Comparison of ENCODE assay signal across 12 cellular contexts in the genomic region with DNA sequence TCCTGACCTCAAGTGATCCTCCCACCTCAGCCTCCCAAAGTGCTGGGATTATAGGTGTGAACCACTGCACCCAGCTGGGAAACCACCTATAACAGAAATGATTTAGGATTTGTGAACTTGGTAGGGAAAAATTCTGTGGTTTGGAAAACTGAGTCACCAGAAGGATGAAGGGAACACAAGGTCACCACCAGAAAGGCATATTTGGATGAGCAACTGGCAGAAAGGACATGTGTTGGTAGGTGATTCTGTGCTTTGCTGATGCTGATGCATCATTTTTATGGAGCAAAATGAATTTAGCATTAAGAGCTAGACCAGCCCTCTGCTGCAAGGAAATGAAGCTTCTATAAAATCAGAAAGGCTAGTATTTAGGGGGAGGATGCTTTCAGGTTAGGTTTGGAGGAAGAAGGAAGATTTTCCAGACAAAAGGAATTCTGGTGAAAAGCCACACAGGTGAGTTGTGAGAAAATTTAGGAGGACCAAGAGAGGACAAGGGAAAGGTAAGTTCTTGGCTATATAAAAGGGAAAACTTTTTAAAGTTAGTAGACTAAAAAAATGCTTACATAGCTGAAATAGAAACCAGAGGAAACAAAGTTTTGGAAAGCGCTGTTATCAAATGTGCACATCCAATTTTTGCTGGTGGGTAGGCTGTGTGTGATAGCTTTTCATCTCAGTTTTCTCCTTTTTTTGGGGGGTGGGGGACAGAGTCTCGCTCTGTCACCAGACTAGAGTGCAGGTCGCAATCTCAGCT. TPM values are rescaled to one million over a fixed set of nuclear protein-coding genes. Genes with fewer than 3 reads are reported as not detected.
A peak's percentile ranks its signal among the peaks of the same experiment; 100 is the strongest.
DNase-seq lines count a peak whose midpoint lies in the region; ATAC-seq and TF ChIP-seq lines count a peak whose summit lies in the region.
"Had no signal": no experiment of that assay in that cellular context is flagged by ENCODE, and none has a peak within 500 bp of the region (broad histone marks: within the 10 kb centered on the region; RNA-seq: fewer than 3 reads in every experiment).

No MANE protein-coding gene starts in this region.

- H3K9me3 Mint-ChIP-seq in MCF 10A (ENCODE audit: unreplicated experiment) (no peaks in the 10 kb centered on the region), immature natural killer cell (no peaks in the 10 kb centered on the region)
- no peaks in the 10 kb centered on the region for H3K9me3 Mint-ChIP-seq in activated T-helper 17 cell treated with anti-CD3 and anti-CD28 coated beads, Interleukin-2, amount 50 U/mL, for 72 hours
- H3K9me3 Mint-ChIP-seq: WTC11 had no signal

- BruUV-seq in MCF 10A (replicated peaks; lab: Mats Ljungman, UMichigan), result no TSS peak

- H3K9me3 ChIP-seq in breast epithelium (no peaks in the 10 kb centered on the region), uterus (no peaks in the 10 kb centered on the region)
- H3K9me3 ChIP-seq: body of pancreas had no signal

- H3K36me3 Mint-ChIP-seq in MCF 10A (ENCODE audit: insufficient read depth, unreplicated experiment) (peaks cover 43% of the 10 kb centered on the region), immature natural killer cell (peaks cover 8 to 12% (median 8%) of the 10 kb centered on the region in 3 donors)
- peaks cover 38% of the 10 kb centered on the region for H3K36me3 Mint-ChIP-seq in activated T-helper 17 cell treated with anti-CD3 and anti-CD28 coated beads, Interleukin-2, amount 50 U/mL, for 72 hours (ENCODE audit: low read depth)
- H3K36me3 Mint-ChIP-seq: WTC11 had no signal

- H3K36me3 ChIP-seq in breast epithelium, result no peaks in the 10 kb centered on the region
- H3K36me3 ChIP-seq in uterus, result no peaks in the 10 kb centered on the region

- H3K4me1 ChIP-seq in breast epithelium (peaks cover 0 to 7% of the 10 kb centered on the region in 2 donors), uterus (peaks cover 0 to 8% of the 10 kb centered on the region in 2 donors)

- in situ Hi-C loops in GM13977 (cut with MboI; ENCODE audit: low pct_unique_long_range_greater_than_20kb, low sequenced_read_pairs, unreplicated experiment), result loop anchor here (10.0 kb wide), 1 partner anchor 78 kb away; no protein-coding TSS in a partner anchor

- no peaks in the 10 kb centered on the region for H3K27me3 ChIP-seq in breast epithelium
- no peaks in the 10 kb centered on the region for H3K27me3 ChIP-seq in uterus
- H3K27me3 ChIP-seq: body of pancreas had no signal

- peak overlapping the region; percentile 78 for H3K4me3 Mint-ChIP-seq in MCF 10A (ENCODE audit: unreplicated experiment)
- H3K4me3 Mint-ChIP-seq in activated T-helper 17 cell treated with anti-CD3 and anti-CD28 coated beads, Interleukin-2, amount 50 U/mL, for 72 hours, result no peak overlapping the region
- H3K4me3 Mint-ChIP-seq in immature natural killer cell, result no peak overlapping the region
- H3K4me3 Mint-ChIP-seq: WTC11 had no signal

- peak; percentile 15 for ATAC-seq in activated T-helper 17 cell treated with anti-CD3 and anti-CD28 coated beads, Interleukin-2, amount 50 U/mL, for 72 hours (replicated peaks)
- ATAC-seq in GM18870 (IDR thresholded peaks at IDR 0.05; ENCODE audit: unreplicated experiment) (no peak), HG03457 (IDR thresholded peaks at IDR 0.05; ENCODE audit: unreplicated experiment) (no peak)
- ATAC-seq: body of pancreas, WTC11 had no signal

- TF ChIP-seq CTCF in MCF 10A (IDR thresholded peaks at IDR 0.05; ENCODE audit: unreplicated experiment), result no peak
- TF ChIP-seq CTCF in breast epithelium (IDR thresholded peaks at IDR 0.05), result no peak
- no peak for TF ChIP-seq CTCF in uterus (IDR thresholded peaks at IDR 0.05)
- no peak for TF ChIP-seq CTCF in GM13977 (IDR thresholded peaks at IDR 0.05; ENCODE audit: extremely low read depth, insufficient read depth, missing control alignments)

- intact Hi-C loops in MCF 10A (cut with micrococcal nuclease), result no loop called here
- intact Hi-C loops in breast epithelium (cut with DNase I; ENCODE audit: low total_unique reads), result loop anchor here (2.0 kb wide), 1 partner anchor 28 kb away; no protein-coding TSS in a partner anchor
- intact Hi-C loops in uterus (cut with DNase I; ENCODE audit: low total_unique reads), result no loop called here

- POLR2A ChIA-PET in MCF 10A (lab: Yijun Ruan, JAX), result interaction anchor here (0.7 to 6.6 kb wide), 11 partner anchors 14 to 135 kb away, joined by 3 to 54 read pairs (median 5); a partner anchor contains a TSS

- H3K27ac Mint-ChIP-seq in MCF 10A (ENCODE audit: low read depth, unreplicated experiment) (peak overlapping the region; percentile 93), immature natural killer cell (peak overlapping the region in 5 of 6 donors; percentile 1 to 95 (median 81))
- peak overlapping the region; percentile 9 for H3K27ac Mint-ChIP-seq in activated T-helper 17 cell treated with anti-CD3 and anti-CD28 coated beads, Interleukin-2, amount 50 U/mL, for 72 hours
- H3K27ac Mint-ChIP-seq: WTC11 had no signal

- H3K27ac ChIP-seq in breast epithelium (no peak overlapping the region), uterus (peak overlapping the region; percentile 58 to 85)

- H3K27me3 Mint-ChIP-seq in MCF 10A (ENCODE audit: insufficient read depth, unreplicated experiment), result no peaks in the 10 kb centered on the region
- no peaks in the 10 kb centered on the region for H3K27me3 Mint-ChIP-seq in activated T-helper 17 cell treated with anti-CD3 and anti-CD28 coated beads, Interleukin-2, amount 50 U/mL, for 72 hours
- peaks cover 0 to 6% (median 2%) of the 10 kb centered on the region in 3 donors for H3K27me3 Mint-ChIP-seq in immature natural killer cell (ENCODE audit: low read depth in 3 of 3)

- no peak overlapping the region for H3K4me3 ChIP-seq in breast epithelium
- no peak overlapping the region for H3K4me3 ChIP-seq in uterus
- H3K4me3 ChIP-seq: body of pancreas had no signal

- peak; percentile 72 for DNase-seq in MCF 10A (ENCODE audit: unreplicated experiment)
- DNase-seq in breast epithelium (ENCODE audit: low spot score in 2 of 2), result no peak
- DNase-seq in immature natural killer cell, result no peak
- DNase-seq in uterus, result no peak
- DNase-seq in GM13977 (ENCODE audit: low spot score), result no peak
- DNase-seq: body of pancreas, hippocampal formation, occipital lobe had no signal

- peaks cover 22% of the 10 kb centered on the region for H3K4me1 Mint-ChIP-seq in MCF 10A (ENCODE audit: insufficient read depth, unreplicated experiment)
- H3K4me1 Mint-ChIP-seq in activated T-helper 17 cell treated with anti-CD3 and anti-CD28 coated beads, Interleukin-2, amount 50 U/mL, for 72 hours, result peaks cover 25% of the 10 kb centered on the region
- H3K4me1 Mint-ChIP-seq in immature natural killer cell, result peaks cover 45 to 57% of the 10 kb centered on the region in 2 donors

- TF ChIP-seq POLR2A in breast epithelium (IDR thresholded peaks at IDR 0.05) (no peak), uterus (IDR thresholded peaks at IDR 0.05) (no peak)

- CTCF ChIA-PET in MCF 10A (lab: Yijun Ruan, JAX), result interaction anchor here (0.6 to 5.1 kb wide), 10 partner anchors 11 to 196 kb away, joined by 3 to 34 read pairs (median 6); a partner anchor contains a TSS

RNA-seq across cellular contexts. Expression of a gene that starts 3.6 kb away (rescaled TPM):
- total RNA-seq in MCF 10A (2022) (55.1 and 62.2 TPM in 2 replicates), breast epithelium (10 to 100 TPM; 30.3 to 36.1 (median 34.6) TPM), uterus (10 to 100 TPM; 15.1 to 50.5 (median 41.1) TPM)
- total RNA-seq in activated T-helper 17 cell treated with anti-CD3 and anti-CD28 coated beads, Interleukin-2, amount 50 U/mL, for 72 hours, result 10 to 100 TPM; 17.8 to 27.1 TPM
- 10 to 100 TPM; 30.3 to 47.5 (median 32.2) TPM for polyA plus RNA-seq in immature natural killer cell

RNA-seq across cellular contexts. Expression of a gene that starts 30.0 kb away (rescaled TPM):
- 10.1 and 11.5 TPM in 2 replicates for total RNA-seq in MCF 10A (2022)
- total RNA-seq in breast epithelium, result 10 to 100 TPM; 10.6 to 19.6 (median 11.1) TPM
- total RNA-seq in activated T-helper 17 cell treated with anti-CD3 and anti-CD28 coated beads, Interleukin-2, amount 50 U/mL, for 72 hours, result 10 to 100 TPM; 10.0 to 15.1 TPM
- 10 to 100 TPM; 12.1 to 27.0 (median 15.0) TPM for polyA plus RNA-seq in immature natural killer cell
- total RNA-seq in uterus, result 10 to 100 TPM in 2 of 4 donors, 1 to 10 TPM in 2; 1.2 to 39.6 (median 7.8) TPM

RNA-seq across cellular contexts. Expression of a gene that starts 30.3 kb away (rescaled TPM):
- 19.0 and 20.0 TPM in 2 replicates for total RNA-seq in MCF 10A (2022)
- 10 to 100 TPM in 2 of 3 donors, 1 to 10 TPM in 1; 6.2 to 11.0 (median 10.8) TPM for total RNA-seq in breast epithelium
- 10 to 100 TPM; 16.1 to 19.1 TPM for total RNA-seq in activated T-helper 17 cell treated with anti-CD3 and anti-CD28 coated beads, Interleukin-2, amount 50 U/mL, for 72 hours
- polyA plus RNA-seq in immature natural killer cell, result 1 to 10 TPM; 2.7 to 7.4 (median 3.2) TPM
- total RNA-seq in uterus, result 10 to 100 TPM in 2 of 4 donors, 1 to 10 TPM in 2; 1.5 to 26.7 (median 9.7) TPM

Comparison
In these comparisons a context has a peak if more than half of its experiments do, and no peak if none do; other contexts are left out.
1. H3K27ac Mint-ChIP-seq: peak in every context shown above with its lines; median percentile 93 in MCF 10A; 81 in immature natural killer cell; 9 in activated T-helper 17 cell treated with anti-CD3 and anti-CD28 coated beads, Interleukin-2, amount 50 U/mL, for 72 hours.
2. H3K27ac ChIP-seq: peak in uterus (2 of 2); none in breast epithelium (0 of 2).